21 cellular contexts compared by ENCODE assay signal in genomic region chr10:3793553-3793952, GRCh38. TPM values are rescaled to one million over a fixed set of nuclear protein-coding genes. Genes with fewer than 3 reads are reported as not detected.
DNase-seq lines count a peak whose midpoint lies in the region; ATAC-seq and TF ChIP-seq lines count a peak whose summit lies in the region.
"Had no signal": no experiment of that assay in that cellular context is flagged by ENCODE, and none has a peak within 500 bp of the region (broad histone marks: within the 10 kb centered on the region; RNA-seq: fewer than 3 reads in every experiment).

No MANE protein-coding gene starts in this region.

- H3K36me3 ChIP-seq in Panc1 (ENCODE audit: control insufficient read depth, insufficient read depth, low read length) (no peaks in the 10 kb centered on the region), esophagus squamous epithelium (no peaks in the 10 kb centered on the region)
- H3K36me3 ChIP-seq: BE2C; BLaER1 treated with 17β-estradiol and CSF1 and Interleukin-3, amounts not matched to agents 10 nM and 100 nM had no signal

- H3K9me3 Mint-ChIP-seq in activated naive CD8-positive, alpha-beta T cell (ENCODE audit: low read depth), result peaks cover 7% of the 10 kb centered on the region
- H3K9me3 Mint-ChIP-seq in activated naive CD8-positive, alpha-beta T cell treated with anti-CD3 and anti-CD28 coated beads for 36 hours, result peaks cover 17% of the 10 kb centered on the region

- in situ Hi-C loops in Panc1 (cut with HindIII; ENCODE audit: low pct_unique_long_range_greater_than_20kb, low sequenced_read_pairs), result no loop called here

- H3K27ac ChIP-seq in Panc1 (ENCODE audit: low read length), result peak overlapping the region; percentile 59; the same call in 1 of the 2 replicates
- no peak overlapping the region for H3K27ac ChIP-seq in esophagus squamous epithelium
- H3K27ac ChIP-seq: A549; BLaER1 treated with 17β-estradiol and CSF1 and Interleukin-3, amounts not matched to agents 10 nM and 100 nM had no signal

- BruUV-seq in Panc1 (replicated peaks; lab: Mats Ljungman, UMichigan), result no TSS peak

- POLR2A ChIA-PET in Panc1 (lab: Charles Lee), result no interaction called here

- 96 to 100% methylated on average over 3 of the region's 3 CpGs for WGBS in esophagus squamous epithelium, 2 donors

- H3K4me1 Mint-ChIP-seq in activated naive CD8-positive, alpha-beta T cell (ENCODE audit: low read depth), result peaks cover 26% of the 10 kb centered on the region
- peaks cover 24% of the 10 kb centered on the region for H3K4me1 Mint-ChIP-seq in activated naive CD8-positive, alpha-beta T cell treated with anti-CD3 and anti-CD28 coated beads for 36 hours
- H3K4me1 Mint-ChIP-seq: GM23338, H9 had no signal

- TF ChIP-seq CTCF in Panc1 (IDR thresholded peaks at IDR 0.05), result no peak
- TF ChIP-seq CTCF in esophagus squamous epithelium (IDR thresholded peaks at IDR 0.05), result no peak

- TF ChIP-seq POLR2A in esophagus squamous epithelium (IDR thresholded peaks at IDR 0.05), result no peak

- CTCF ChIA-PET in Panc1 (lab: Charles Lee), result no interaction called here

- H3K27ac Mint-ChIP-seq in activated naive CD8-positive, alpha-beta T cell, result peak overlapping the region; percentile 7
- H3K27ac Mint-ChIP-seq in activated naive CD8-positive, alpha-beta T cell treated with anti-CD3 and anti-CD28 coated beads for 36 hours, result no peak overlapping the region
- H3K27ac Mint-ChIP-seq: CD14-positive monocyte; CD4-positive, alpha-beta T cell; CD8-positive, alpha-beta memory T cell; GM23338; H9 had no signal

- H3K4me3 Mint-ChIP-seq in activated naive CD8-positive, alpha-beta T cell, result no peak overlapping the region
- no peak overlapping the region for H3K4me3 Mint-ChIP-seq in activated naive CD8-positive, alpha-beta T cell treated with anti-CD3 and anti-CD28 coated beads for 36 hours
- H3K4me3 Mint-ChIP-seq: CD14-positive monocyte; CD4-positive, alpha-beta T cell; CD8-positive, alpha-beta memory T cell; GM23338; H9 had no signal

- DNase-seq in activated naive CD8-positive, alpha-beta T cell treated with anti-CD3 and anti-CD28 coated beads for 36 hours, result no peak
- DNase-seq in Panc1 (ENCODE audit: low read depth, low spot score) (no peak), islet precursor cell (peak; percentile 8), NCI-H2081 (lab: John Stamatoyannopoulos, UW) (no peak), esophagus squamous epithelium (lab: John Stamatoyannopoulos, UW) (no peak)
- DNase-seq: 8988T; ACHN; AML-193; BE2C; CD4-positive, alpha-beta T cell; CD8-positive, alpha-beta memory T cell; DMS 273 treated with DMSO at 0.1 percent for 48 hours; DMS79; GF-D8; H9 had no signal

- H3K9me3 ChIP-seq in Panc1 (ENCODE audit: control insufficient read depth, insufficient read depth, low read depth, low read length) (peaks cover 19% of the 10 kb centered on the region; the same call in 1 of the 2 replicates), esophagus squamous epithelium (peaks cover 0 to 4% (median 0%) of the 10 kb centered on the region in 3 donors)
- H3K9me3 ChIP-seq: BE2C had no signal

- no peaks in the 10 kb centered on the region for H3K27me3 Mint-ChIP-seq in activated naive CD8-positive, alpha-beta T cell
- no peaks in the 10 kb centered on the region for H3K27me3 Mint-ChIP-seq in activated naive CD8-positive, alpha-beta T cell treated with anti-CD3 and anti-CD28 coated beads for 36 hours
- H3K27me3 Mint-ChIP-seq: CD4-positive, alpha-beta T cell; CD8-positive, alpha-beta memory T cell had no signal

- intact Hi-C loops in Panc1 (cut with micrococcal nuclease; ENCODE audit: unreplicated experiment), result no loop called here
- intact Hi-C loops in esophagus squamous epithelium (cut with DNase I), result no loop called here

- H3K4me1 ChIP-seq in Panc1 (ENCODE audit: control insufficient read depth, insufficient read depth, low read length) (no peaks in the 10 kb centered on the region), esophagus squamous epithelium (no peaks in the 10 kb centered on the region)
- H3K4me1 ChIP-seq: A549, BE2C had no signal

- peaks cover 14% of the 10 kb centered on the region for H3K36me3 Mint-ChIP-seq in activated naive CD8-positive, alpha-beta T cell
- peaks cover 15% of the 10 kb centered on the region for H3K36me3 Mint-ChIP-seq in activated naive CD8-positive, alpha-beta T cell treated with anti-CD3 and anti-CD28 coated beads for 36 hours

- H3K27me3 ChIP-seq in Panc1 (ENCODE audit: control insufficient read depth, insufficient read depth, low read length), result no peaks in the 10 kb centered on the region
- H3K27me3 ChIP-seq in esophagus squamous epithelium, result no peaks in the 10 kb centered on the region
- H3K27me3 ChIP-seq: BE2C; BLaER1 treated with 17β-estradiol and CSF1 and Interleukin-3, amounts not matched to agents 10 nM and 100 nM had no signal

- no peak for ATAC-seq in Panc1
- ATAC-seq: A549, GM23338, HCT116 had no signal

- H3K4me3 ChIP-seq in Panc1 (ENCODE audit: low read depth in 2 of 2, low read length in 2 of 2) (no peak overlapping the region), esophagus squamous epithelium (no peak overlapping the region)
- H3K4me3 ChIP-seq: A549; BLaER1 treated with 17β-estradiol and CSF1 and Interleukin-3, amounts not matched to agents 10 nM and 100 nM; GM23338 had no signal

RNA-seq across cellular contexts. Expression of gene KLF6, which starts 8.5 kb away (rescaled TPM):
- 100 to 1,000 TPM; 117 to 125 TPM for total RNA-seq in activated naive CD8-positive, alpha-beta T cell treated with anti-CD3 and anti-CD28 coated beads for 36 hours
- total RNA-seq in Panc1 (2021; ENCODE audit: unreplicated experiment), result 177 TPM
- polyA plus RNA-seq in Panc1 (2012; ENCODE audit: insufficient read length), result 108 TPM
- 10 to 100 TPM; 39.6 to 91.2 (median 74.2) TPM for total RNA-seq in esophagus squamous epithelium
